In genomic region chr1:167325151-167325550, GRCh38 we compare ENCODE assay signal across 8 cellular contexts.
"Had no signal": no experiment of that assay in that cellular context is flagged by ENCODE, and none has a peak within 500 bp of the region (broad histone marks: within the 10 kb centered on the region; RNA-seq: fewer than 3 reads in every experiment).

No MANE protein-coding gene starts in this region.

- ATAC-seq: GM12878 had no signal

- FAIRE-seq: G401.6, GM12878, GM12891, GM12892, GM18507, GM19239 had no signal

- H3K4me3 ChIP-seq: GM12878 had no signal

- DNase-seq: GDM1, GF-D8 had no signal
